Comparison of ENCODE assay signal across 8 cellular contexts in genomic region chr20:63495771-63496403, GRCh38. TPM values are rescaled to one million over a fixed set of nuclear protein-coding genes. Genes with fewer than 3 reads are reported as not detected.
DNase-seq lines count a peak whose midpoint lies in the region; ATAC-seq and TF ChIP-seq lines count a peak whose summit lies in the region.

No MANE protein-coding gene starts in this region.

- H3K36me3 ChIP-seq in aorta (ENCODE audit: control insufficient read depth in 1 of 2, insufficient read depth in 2 of 2, low read length in 1 of 2) = no peaks in the 10 kb centered on the region

- no peaks in the 10 kb centered on the region for H3K36me3 Mint-ChIP-seq in activated naive CD4-positive, alpha-beta T cell treated with anti-CD3 and anti-CD28 coated beads, Interleukin-2, amount 50 U/mL, for 72 hours

- intact Hi-C loops in Right ventricle myocardium inferior (cut with DNase I) = loop anchor here (1.0 kb wide), 1 partner anchor 24 kb away; the partner anchor contains the start of gene PPDPF
- intact Hi-C loops in aorta (cut with DNase I) = no loop called here

- H3K9me3 Mint-ChIP-seq in activated naive CD4-positive, alpha-beta T cell treated with anti-CD3 and anti-CD28 coated beads, Interleukin-2, amount 50 U/mL, for 72 hours = peaks cover 0 to 5% of the 10 kb centered on the region in 2 donors

- H3K27me3 ChIP-seq in aorta (ENCODE audit: control insufficient read depth in 1 of 2, insufficient read depth in 2 of 2, low read length in 1 of 2) = no peaks in the 10 kb centered on the region

- no peak overlapping the region for H3K4me3 ChIP-seq in aorta (ENCODE audit: low read length in 2 of 2)

- H3K4me1 ChIP-seq in aorta (ENCODE audit: control insufficient read depth in 1 of 2, insufficient read depth in 2 of 2, low read length in 2 of 2) = no peaks in the 10 kb centered on the region

- in situ Hi-C loops in ACHN (cut with HindIII; ENCODE audit: low pct_ligation_motif_present, low pct_unique_long_range_greater_than_20kb, low sequenced_read_pairs) = no loop called here

- H3K27ac Mint-ChIP-seq in activated naive CD4-positive, alpha-beta T cell treated with anti-CD3 and anti-CD28 coated beads, Interleukin-2, amount 50 U/mL, for 72 hours = no peak overlapping the region

- peak; percentile 97 for TF ChIP-seq CTCF in GM20000 (IDR thresholded peaks at IDR 0.05; ENCODE audit: extremely low read depth, missing control alignments)

- no peak overlapping the region for H3K27ac ChIP-seq in aorta (ENCODE audit: low read depth in 1 of 2, low read length in 2 of 2)

- DNase-seq in ACHN = peak; percentile 34
- peak; percentile 94 for DNase-seq in GM20000 (ENCODE audit: low spot score)
- DNase-seq in activated naive CD4-positive, alpha-beta T cell treated with anti-CD3 and anti-CD28 coated beads, Interleukin-2, amount 50 U/mL, for 72 hours (ENCODE audit: low spot score in 2 of 2) = peak in 1 of 2 donors; percentile 84
- DNase-seq in Right ventricle myocardium inferior (ENCODE audit: missing footprints) = peak; percentile 85
- DNase-seq in retina = peak; percentile 90
- peak; percentile 74 to 91 for DNase-seq in aorta
- no peak for DNase-seq in SKM-1 treated with dmso at 0.1 percent for 144 hours (lab: John Stamatoyannopoulos, UW; ENCODE audit: unreplicated experiment)

- ATAC-seq in SK-N-SH treated with all-trans-retinoic acid at 6 μM for 48 hours (peak; percentile 68), Right ventricle myocardium inferior (peak; percentile 37), aorta (ENCODE audit: low FRiP score) (peak; percentile 80)
- ATAC-seq in activated naive CD4-positive, alpha-beta T cell treated with anti-CD3 and anti-CD28 coated beads, Interleukin-2, amount 50 U/mL, for 72 hours = peak; percentile 76 to 80

- WGBS in aorta, 2 donors = 26% methylated on average over 36 to 43 of the region's 43 CpGs

- H3K9me3 ChIP-seq in aorta (ENCODE audit: control insufficient read depth, low read length) = no peaks in the 10 kb centered on the region

TF ChIP-seq in SK-N-SH treated with all-trans-retinoic acid at 6 μM for 48 hours, 23 proteins besides CTCF, POLR2A, EP300 and RAD21:
- TF ChIP-seq CSRNP3 (CRISPR knock-in tag; IDR thresholded peaks at IDR 0.05) = no peak
- TF ChIP-seq ZFP3 (CRISPR knock-in tag; IDR thresholded peaks at IDR 0.05) = no peak
- TF ChIP-seq CSDC2 (CRISPR knock-in tag; IDR thresholded peaks at IDR 0.05) = no peak
- no peak for TF ChIP-seq ARNTL (CRISPR knock-in tag; IDR thresholded peaks at IDR 0.05; ENCODE audit: borderline replicate concordance, low read depth)
- TF ChIP-seq ZNF565 (CRISPR knock-in tag; conservative IDR thresholded peaks at IDR 0.05; ENCODE audit: low read depth) = no peak
- no peak for TF ChIP-seq TOX (CRISPR knock-in tag; IDR thresholded peaks at IDR 0.05; ENCODE audit: borderline replicate concordance)
- no peak for TF ChIP-seq POU6F1 (CRISPR knock-in tag; IDR thresholded peaks at IDR 0.05; ENCODE audit: borderline replicate concordance, low read depth)

RNA-seq across cellular contexts. Expression of gene EEF1A2, which starts 3.0 kb away (rescaled TPM):
- 1 to 10 TPM in 1 of 2 donors, under 1 TPM in 1; 0.14 to 3.1 TPM for total RNA-seq in activated naive CD4-positive, alpha-beta T cell treated with anti-CD3 and anti-CD28 coated beads, Interleukin-2, amount 50 U/mL, for 72 hours
- total RNA-seq in Right ventricle myocardium inferior (1,274 TPM), aorta (1 to 10 TPM in 1 of 2 donors, under 1 TPM in 1; 0.88 to 1.5 TPM)
- 1 to 10 TPM in 1 of 2 donors, under 1 TPM in 1; 0.64 to 6.0 TPM for polyA plus RNA-seq in aorta

RNA-seq across cellular contexts. Expression of gene KCNQ2, which starts 23.4 kb away (rescaled TPM):
- under 1 TPM in 1 of 2 donors, not detected in 1; 0.33 TPM for total RNA-seq in activated naive CD4-positive, alpha-beta T cell treated with anti-CD3 and anti-CD28 coated beads, Interleukin-2, amount 50 U/mL, for 72 hours
- total RNA-seq in Right ventricle myocardium inferior = 1.8 TPM
- total RNA-seq in aorta = not detected
- polyA plus RNA-seq in aorta = not detected

RNA-seq across cellular contexts. Expression of gene PPDPF, which starts 24.7 kb away (rescaled TPM):
- 100 to 1,000 TPM in 1 of 2 donors, 10 to 100 TPM in 1; 60.7 to 117 TPM for total RNA-seq in activated naive CD4-positive, alpha-beta T cell treated with anti-CD3 and anti-CD28 coated beads, Interleukin-2, amount 50 U/mL, for 72 hours
- total RNA-seq in Right ventricle myocardium inferior (261 TPM), aorta (100 to 1,000 TPM; 176 to 190 TPM)
- 100 to 1,000 TPM; 360 to 386 TPM for polyA plus RNA-seq in aorta

RNA-seq across cellular contexts. Expression of gene PTK6, which starts 41.3 kb away (rescaled TPM):
- total RNA-seq in activated naive CD4-positive, alpha-beta T cell treated with anti-CD3 and anti-CD28 coated beads, Interleukin-2, amount 50 U/mL, for 72 hours = under 1 TPM; 0.54 to 0.57 TPM
- total RNA-seq in Right ventricle myocardium inferior (0.11 TPM), aorta (under 1 TPM; 0.19 to 0.30 TPM)
- polyA plus RNA-seq in aorta = 1 to 10 TPM in 1 of 2 donors, under 1 TPM in 1; 0.10 to 4.6 TPM

RNA-seq across cellular contexts. Expression of gene SRMS, which starts 51.7 kb away (rescaled TPM):
- not detected for total RNA-seq in activated naive CD4-positive, alpha-beta T cell treated with anti-CD3 and anti-CD28 coated beads, Interleukin-2, amount 50 U/mL, for 72 hours
- total RNA-seq in Right ventricle myocardium inferior (not detected), aorta (not detected)
- not detected for polyA plus RNA-seq in aorta

Comparison
In these comparisons a context has a peak if more than half of its experiments do, and no peak if none do; other contexts are left out.
1. RNA of gene EEF1A2, which starts 3.0 kb away (total RNA-seq): 1,274 TPM in Right ventricle myocardium inferior (single experiment); 0.14 to 3.1 TPM in activated naive CD4-positive, alpha-beta T cell treated with anti-CD3 and anti-CD28 coated beads, Interleukin-2, amount 50 U/mL, for 72 hours and 0.88 to 1.5 TPM in aorta; every median in the first group is over 100 times any median in the second.
2. Peak in every context shown above with its lines, with median percentiles within 50 percentile points of each other: ATAC-seq.